Comparison of ENCODE assay signal across 30 cellular contexts in the genomic region with DNA sequence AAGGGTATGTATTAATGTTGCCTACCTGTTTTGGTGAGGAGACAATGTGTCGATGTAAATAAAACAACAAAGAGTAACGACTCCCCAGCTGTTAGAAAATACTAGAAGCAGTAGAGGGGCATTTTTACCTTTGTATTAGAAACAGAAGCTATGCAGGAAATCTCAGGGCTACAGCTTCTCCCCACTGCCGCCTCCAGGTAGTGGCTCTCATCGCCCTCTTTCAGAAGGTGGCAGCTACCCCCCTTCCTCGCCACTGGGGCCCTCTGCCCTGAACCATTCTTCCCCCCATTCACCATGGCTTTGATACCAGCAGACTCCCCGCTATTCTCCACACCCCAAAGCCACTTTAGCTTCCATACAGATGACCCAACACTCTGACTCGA. TPM values are rescaled to one million over a fixed set of nuclear protein-coding genes. Genes with fewer than 3 reads are reported as not detected.
"Had no signal": no experiment of that assay in that cellular context is flagged by ENCODE, and none has a peak within 500 bp of the region (broad histone marks: within the 10 kb centered on the region; RNA-seq: fewer than 3 reads in every experiment).

No MANE protein-coding gene starts in this region.

- H3K27ac ChIP-seq: brain microvascular endothelial cell, foreskin keratinocyte, heart left ventricle, lower lobe of right lung, neutrophil, pancreas, prostate gland, stomach, upper lobe of right lung, VCaP had no signal

- ATAC-seq: activated CD4-positive, CD25-positive, alpha-beta regulatory T cell treated with anti-CD3 and anti-CD28 coated beads, Interleukin-2, amount 50 U/mL, for 24 hours; effector memory CD8-positive, alpha-beta T cell; foreskin keratinocyte; heart left ventricle; left lobe of liver; lower lobe of right lung; mucosa of descending colon; natural killer cell treated with Interleukin-12 subunit alpha and Interleukin-12 subunit beta and Interleukin-15 and Interleukin-18, amount 100 ng/mL, for 72 hours; pancreas; stimulated activated naive B cell treated with anti-CD40 and anti-IgM and Interleukin-4, amounts not matched to agents 10 μg/mL and 1 μg/mL and 100 μg/mL, for 72 hours; upper lobe of right lung had no signal

- H3K27me3 ChIP-seq: brain microvascular endothelial cell, foreskin keratinocyte, pancreas, stomach, thyroid gland had no signal

- H3K4me3 ChIP-seq: heart left ventricle, lower lobe of right lung, mucosa of descending colon, pancreas, prostate gland, stomach, thyroid gland, upper lobe of right lung had no signal

- H3K9me3 ChIP-seq: heart left ventricle, lower lobe of right lung, mucosa of descending colon, neutrophil, pancreas, prostate gland, stomach, thyroid gland, upper lobe of right lung had no signal

- DNase-seq: activated CD4-positive, alpha-beta T cell treated with anti-CD3 and anti-CD28 coated beads for 48 hours; activated CD4-positive, alpha-beta T cell treated with anti-CD3 and anti-CD28 coated beads, Interleukin-2, amount 50 U/mL, for 48 hours; activated CD8-positive, alpha-beta memory T cell treated with anti-CD3 and anti-CD28 coated beads for 24 hours; activated effector memory CD4-positive, alpha-beta T cell treated with anti-CD3 and anti-CD28 coated beads, Interleukin-2, amount 50 U/mL, for 16 hours; activated naive CD4-positive, alpha-beta T cell treated with anti-CD3 and anti-CD28 coated beads, Interleukin-2, amount 10 ng/mL, durations not matched to agents 7 days and 5 days; amniotic stem cell; brain microvascular endothelial cell; caudate nucleus; cortex of kidney; effector memory CD8-positive, alpha-beta T cell; foreskin keratinocyte; heart left ventricle; hypothalamus; lower lobe of right lung; mucosa of descending colon; pancreas; stimulated activated CD4-positive, alpha-beta T cell treated with anti-CD3 and anti-CD28 coated beads, Interleukin-15, amount 100 ng/mL, for 24 hours; stimulated activated CD4-positive, alpha-beta T cell treated with anti-CD3 and anti-CD28 coated beads, Interleukin-2, amount 100 ng/mL, for 24 hours; stimulated activated naive B cell treated with anti-CD40 and anti-IgM and Interleukin-4, amounts not matched to agents 10 μg/mL and 1 μg/mL and 100 μg/mL, for 72 hours; stomach; thyroid gland; upper lobe of right lung had no signal

- FAIRE-seq: astrocyte, pancreas had no signal

- H3K36me3 ChIP-seq: brain microvascular endothelial cell, heart left ventricle, lower lobe of right lung, neutrophil, pancreas, prostate gland, stomach, thyroid gland, upper lobe of right lung had no signal

- H3K4me1 ChIP-seq: lower lobe of right lung, pancreas, prostate gland, upper lobe of right lung had no signal

RNA-seq across cellular contexts. Expression of gene PLA2R1, which starts 6.7 kb away (rescaled TPM):
- total RNA-seq: natural killer cell treated with Interleukin-12 subunit alpha and Interleukin-12 subunit beta and Interleukin-15 and Interleukin-18, amount 100 ng/mL, for 72 hours; T-helper 1 cell treated with Interleukin-12 subunit alpha and Interleukin-12 subunit beta and Interleukin-4 antibody, amounts not matched to agents 30 ng/mL and 1 ng/mL, for 36 hours had no signal
